In genomic region chr11:11787305-11788066, GRCh38 we compare ENCODE assay signal across 8 cellular contexts. TPM values are rescaled to one million over a fixed set of nuclear protein-coding genes. Genes with fewer than 3 reads are reported as not detected.
A peak's percentile ranks its signal among the peaks of the same experiment; 100 is the strongest.
DNase-seq lines count a peak whose midpoint lies in the region; ATAC-seq and TF ChIP-seq lines count a peak whose summit lies in the region.

No MANE protein-coding gene starts in this region.

- H3K4me3 ChIP-seq in AG04450 (ENCODE audit: low read depth, low read length) (no peak overlapping the region), foreskin fibroblast (ENCODE audit: low read depth in 1 of 2, low read length in 2 of 2) (no peak overlapping the region), osteoblast (ENCODE audit: insufficient read depth, low read length) (no peak overlapping the region), tibial artery (no peak overlapping the region)

- no peak overlapping the region for H3K4me2 ChIP-seq in osteoblast (ENCODE audit: insufficient read depth, low read length)

- H3K79me2 ChIP-seq in osteoblast (ENCODE audit: insufficient read depth, low read length) = no peaks in the 10 kb centered on the region

- H3K27ac ChIP-seq in AG04450 (ENCODE audit: low read depth, low read length) (no peak overlapping the region), RWPE1 (no peak overlapping the region), osteoblast (ENCODE audit: low read depth, low read length) (no peak overlapping the region), tibial artery (no peak overlapping the region)

- intact Hi-C loops in tibial artery (cut with DNase I; ENCODE audit: low total_unique reads) = loop anchor here (2.0 to 10.0 kb wide), 4 partner anchors 153 to 855 kb away; no protein-coding TSS in a partner anchor

- DNase-seq in AG04450 (ENCODE audit: low read depth, low spot score) (peak; percentile 41), Kasumi-1 (lab: John Stamatoyannopoulos, UW) (peak; percentile 77 to 79), RWPE1 (ENCODE audit: low spot score) (peak; percentile 72), foreskin fibroblast (peak; percentile 56 to 86), osteoblast (ENCODE audit: insufficient read length, low spot score, missing footprints) (peak; percentile 72), tibial artery (peak; percentile 70 to 79)
- peak; percentile 37 to 44 for DNase-seq in activated T-helper 1 cell treated with anti-CD3 and anti-CD28 coated beads, Interleukin-2, amount 50 U/mL, for 16 hours (ENCODE audit: low read depth in 1 of 2, low spot score in 1 of 2)

- CTCF ChIA-PET in AG04450 (lab: Charles Lee) = interaction anchor here (0.6 to 5.8 kb wide), 56 partner anchors 9 to 1019 kb away, joined by 3 to 177 read pairs (median 4); no protein-coding TSS in a partner anchor
- CTCF ChIA-PET in RWPE1 (lab: Yijun Ruan, JAX) = interaction anchor here (0.6 to 2.5 kb wide), 28 partner anchors 10 to 1647 kb away, joined by 3 to 25 read pairs (median 4); partner anchors contain the start of gene GALNT18

- POLR2A ChIA-PET in AG04450 (lab: Yijun Ruan, JAX) (no interaction called here), RWPE1 (lab: Yijun Ruan, JAX; ENCODE audit: low non-redundant PET) (interaction anchor here (0.5 kb wide), 1 partner anchor 1046 kb away, joined by 6 read pairs; no protein-coding TSS in a partner anchor)

- ATAC-seq in GM18868 (IDR thresholded peaks at IDR 0.05; ENCODE audit: unreplicated experiment) = peak; percentile 52

- H3K4me1 ChIP-seq in osteoblast (ENCODE audit: insufficient read depth, low read length) (no peaks in the 10 kb centered on the region), tibial artery (no peaks in the 10 kb centered on the region)

- TF ChIP-seq CTCF in AG04450 (IDR thresholded peaks at IDR 0.05; ENCODE audit: low read depth, low read length) (peak; percentile 90), RWPE1 (conservative IDR thresholded peaks at IDR 0.05; ENCODE audit: low read depth) (peak; percentile 77), foreskin fibroblast (IDR thresholded peaks at IDR 0.05; ENCODE audit: low read depth, low read length) (peak; percentile 78), osteoblast (IDR thresholded peaks at IDR 0.05; ENCODE audit: extremely low read depth, low read depth, low read length) (peak; percentile 85), tibial artery (IDR thresholded peaks at IDR 0.05) (peak; percentile 83 to 93)

- no peaks in the 10 kb centered on the region for H4K20me1 ChIP-seq in osteoblast (ENCODE audit: insufficient read depth, low read length)

- H3K36me3 ChIP-seq in osteoblast (ENCODE audit: insufficient read depth, low read length) = no peaks in the 10 kb centered on the region
- H3K36me3 ChIP-seq in tibial artery = no peaks in the 10 kb centered on the region

- H3K9me3 ChIP-seq in AG04450 (ENCODE audit: control insufficient read depth, insufficient read depth, low read length) (no peaks in the 10 kb centered on the region), osteoblast (ENCODE audit: low read depth, low read length) (no peaks in the 10 kb centered on the region), tibial artery (no peaks in the 10 kb centered on the region)

- no peak overlapping the region for H2AFZ ChIP-seq in osteoblast (ENCODE audit: low read length)

- H3K27me3 ChIP-seq in AG04450 (ENCODE audit: control insufficient read depth, insufficient read depth, low read length) = peaks cover 5% of the 10 kb centered on the region
- peaks cover 4% of the 10 kb centered on the region for H3K27me3 ChIP-seq in osteoblast (ENCODE audit: insufficient read depth, low read length)
- no peaks in the 10 kb centered on the region for H3K27me3 ChIP-seq in tibial artery

RNA-seq across cellular contexts. Expression of gene USP47, which starts 54.3 kb away (rescaled TPM):
- 27.7 and 35.0 TPM in 2 replicates for polyA plus RNA-seq in AG04450 (2011; rRNA removed)
- polyA minus RNA-seq in AG04450 (2011; rRNA and poly(A)+ RNA removed) = 31.2 and 54.3 TPM in 2 replicates
- 64.8 and 72.7 TPM in 2 replicates for total RNA-seq in osteoblast
